Comparison of ENCODE assay signal across 1 cellular context in genomic region chr1:225842074-225842473, GRCh38.
A peak's percentile ranks its signal among the peaks of the same experiment; 100 is the strongest.
TF ChIP-seq lines count a peak whose summit lies in the region.

No MANE protein-coding gene starts in this region.

TF ChIP-seq in WTC11, 78 proteins besides CTCF, POLR2A, EP300 and RAD21 (continued from another document):
- TF ChIP-seq KAT7 (CRISPR knock-in tag; IDR thresholded peaks at IDR 0.05; ENCODE audit: borderline replicate concordance), result no peak
- no peak for TF ChIP-seq ZSCAN18 (CRISPR knock-in tag; IDR thresholded peaks at IDR 0.05)
- no peak for TF ChIP-seq PREB (CRISPR knock-in tag; IDR thresholded peaks at IDR 0.05; ENCODE audit: borderline replicate concordance)
- 0 out of 2 replicates have a peak, but pooled peaks have one; percentile 18 for TF ChIP-seq SP1 (CRISPR knock-in tag; conservative IDR thresholded peaks at IDR 0.05)
- TF ChIP-seq GTF2I (CRISPR knock-in tag; conservative IDR thresholded peaks at IDR 0.05), result no peak
- TF ChIP-seq EMX1 (CRISPR knock-in tag; IDR thresholded peaks at IDR 0.05), result no peak; the same call in 1 of the 2 replicates
- TF ChIP-seq ZNF671 (CRISPR knock-in tag; IDR thresholded peaks at IDR 0.05), result no peak
- TF ChIP-seq ZNF512 (CRISPR knock-in tag; IDR thresholded peaks at IDR 0.05; ENCODE audit: borderline replicate concordance), result no peak
- TF ChIP-seq GABPB1 (CRISPR knock-in tag; IDR thresholded peaks at IDR 0.05), result no peak
- peak; percentile 63; the same call in 1 of the 2 replicates for TF ChIP-seq FOXP1 (CRISPR knock-in tag; IDR thresholded peaks at IDR 0.05; ENCODE audit: borderline replicate concordance)
- TF ChIP-seq MLX (CRISPR knock-in tag; IDR thresholded peaks at IDR 0.05), result no peak
TF ChIP-seq in WTC11: peak in this region for 2.
